7 cellular contexts compared by ENCODE assay signal in genomic region chr9:128702949-128703615, GRCh38. TPM values are rescaled to one million over a fixed set of nuclear protein-coding genes. Genes with fewer than 3 reads are reported as not detected.
DNase-seq lines count a peak whose midpoint lies in the region; ATAC-seq, FAIRE-seq and TF ChIP-seq lines count a peak whose summit lies in the region.

No MANE protein-coding gene starts in this region.

- TF ChIP-seq EP300 in gastroesophageal sphincter (IDR thresholded peaks at IDR 0.05): no peak

- peak; percentile 36 for ATAC-seq in gastroesophageal sphincter
- peak; percentile 5 to 35 (median 15) for ATAC-seq in pancreas
- no peak for ATAC-seq in HG03469 (IDR thresholded peaks at IDR 0.05; ENCODE audit: unreplicated experiment)
- ATAC-seq in GM21515 (IDR thresholded peaks at IDR 0.05; ENCODE audit: unreplicated experiment): no peak

- H3K27ac ChIP-seq in gastroesophageal sphincter (peak overlapping the region; percentile 12 to 84 (median 82)), pancreas (peak overlapping the region; percentile 25 to 71 (median 40))

- TF ChIP-seq POLR2A in GM12892 (IDR thresholded peaks at IDR 0.05; ENCODE audit: low read depth, low read length) (no peak), gastroesophageal sphincter (IDR thresholded peaks at IDR 0.05) (no peak)

- DNase-seq in GM12892 (ENCODE audit: insufficient read length) (peak; percentile 66), HK-2 (ENCODE audit: unreplicated experiment) (peak; percentile 57), pancreas (peak in 2 of 6 donors; percentile 47 to 79)
- DNase-seq in activated CD8-positive, alpha-beta memory T cell treated with anti-CD3 and anti-CD28 coated beads, Interleukin-2, amount 50 U/mL, for 4 hours: peak; percentile 31

- FAIRE-seq in GM12892 (lab: Jason Lieb, UNC) (no peak), pancreas (lab: Jason Lieb, UNC) (no peak)

- no peaks in the 10 kb centered on the region for H3K36me3 ChIP-seq in gastroesophageal sphincter
- no peaks in the 10 kb centered on the region for H3K36me3 ChIP-seq in pancreas

- TF ChIP-seq CTCF in gastroesophageal sphincter (IDR thresholded peaks at IDR 0.05) (no peak), pancreas (IDR thresholded peaks at IDR 0.05) (no peak)

- intact Hi-C loops in pancreas (cut with DNase I): no loop called here

- H3K9me3 ChIP-seq in gastroesophageal sphincter: no peaks in the 10 kb centered on the region
- no peaks in the 10 kb centered on the region for H3K9me3 ChIP-seq in pancreas

- WGBS in gastroesophageal sphincter (ENCODE audit: low coverage in 1 of 2), 2 donors: 0% methylated on average over 1 to 5 of the region's 55 CpGs
- 15 to 21% methylated on average over 38 to 55 of the region's 55 CpGs for WGBS in pancreas, 2 donors

- H3K27me3 ChIP-seq in gastroesophageal sphincter: no peaks in the 10 kb centered on the region
- H3K27me3 ChIP-seq in pancreas: no peaks in the 10 kb centered on the region

- peak overlapping the region; percentile 67 to 82 for H3K4me3 ChIP-seq in gastroesophageal sphincter
- peak overlapping the region; percentile 57 to 87 (median 71) for H3K4me3 ChIP-seq in pancreas

- peaks cover 0 to 20% (median 4%) of the 10 kb centered on the region in 3 donors for H3K4me1 ChIP-seq in gastroesophageal sphincter
- peaks cover 0 to 6% (median 0%) of the 10 kb centered on the region in 3 donors for H3K4me1 ChIP-seq in pancreas

RNA-seq across cellular contexts. Expression of gene PKN3, which starts 0.8 kb away (rescaled TPM):
- polyA plus RNA-seq in GM12892 (2012; ENCODE audit: missing spikeins): 4.9 TPM
- total RNA-seq in gastroesophageal sphincter (1 to 10 TPM; 2.3 to 7.5 (median 4.0) TPM), pancreas (1 to 10 TPM; 2.5 to 4.3 (median 3.7) TPM)
- 10 to 100 TPM; 10.0 to 11.0 TPM for polyA plus RNA-seq in pancreas

RNA-seq across cellular contexts. Expression of gene SET, which starts 14.1 kb away (rescaled TPM):
- 546 TPM for polyA plus RNA-seq in GM12892 (2012; ENCODE audit: missing spikeins)
- total RNA-seq in gastroesophageal sphincter (100 to 1,000 TPM; 209 to 355 (median 256) TPM), pancreas (100 to 1,000 TPM; 107 to 162 (median 150) TPM)
- polyA plus RNA-seq in pancreas: 10 to 100 TPM; 42.9 to 77.3 TPM

RNA-seq across cellular contexts. Expression of gene ZDHHC12, which starts 20.8 kb away (rescaled TPM):
- polyA plus RNA-seq in GM12892 (2012; ENCODE audit: missing spikeins): 23.0 TPM
- total RNA-seq in gastroesophageal sphincter (10 to 100 TPM; 19.5 to 24.5 (median 22.2) TPM), pancreas (10 to 100 TPM; 18.3 to 31.5 (median 25.4) TPM)
- 10 to 100 TPM; 27.6 to 56.9 TPM for polyA plus RNA-seq in pancreas

RNA-seq across cellular contexts. Expression of gene DYNC2I2, which starts 46.4 kb away (rescaled TPM):
- polyA plus RNA-seq in GM12892 (2012; ENCODE audit: missing spikeins): 19.2 TPM
- total RNA-seq in gastroesophageal sphincter (10 to 100 TPM; 28.3 to 47.0 (median 37.7) TPM), pancreas (10 to 100 TPM; 19.5 to 29.3 (median 21.1) TPM)
- polyA plus RNA-seq in pancreas: 10 to 100 TPM; 75.2 to 90.3 TPM

Comparison
In these comparisons a context has a peak if more than half of its experiments do, and no peak if none do; other contexts are left out.
1. ATAC-seq: peak in gastroesophageal sphincter (single experiment) and pancreas (4 of 4); none in HG03469 (single experiment) and GM21515 (single experiment).